Comparison of ENCODE assay signal across 1 cellular context in genomic region chr19:17248011-17248776, GRCh38.
TF ChIP-seq lines count a peak whose summit lies in the region.

No MANE protein-coding gene starts in this region.

TF ChIP-seq in H1, 55 proteins besides CTCF, POLR2A, EP300 and RAD21:
- peak; percentile 74; the same call in 1 of the 2 replicates for TF ChIP-seq POLR2AphosphoS5 (IDR thresholded peaks at IDR 0.05; ENCODE audit: low read depth, low read length)
- TF ChIP-seq CTBP2 (IDR thresholded peaks at IDR 0.05; ENCODE audit: borderline replicate concordance, insufficient read depth, insufficient read length, low read length): no peak
- TF ChIP-seq RXRA (IDR thresholded peaks at IDR 0.05; ENCODE audit: insufficient read depth, low read depth, low read length): 0 out of 2 replicates have a peak, but pooled peaks have one; percentile 38
- no peak for TF ChIP-seq E2F6 (IDR thresholded peaks at IDR 0.05)
- TF ChIP-seq NANOG (IDR thresholded peaks at IDR 0.05; ENCODE audit: insufficient read depth, low read depth, low read length, poor library complexity, severe bottlenecking): no peak
- peak; percentile 71 to 78; a peak in 2 of 4 replicates for TF ChIP-seq SIN3A (conservative IDR thresholded peaks at IDR 0.05 in 1 of 2, IDR thresholded peaks at IDR 0.05 in 1 of 2; ENCODE audit: low read depth in 1 of 2, low read length in 2 of 2)
- TF ChIP-seq TAF1 (IDR thresholded peaks at IDR 0.05; ENCODE audit: low read depth, low read length): peak; percentile 58; the same call in 1 of the 2 replicates
- TF ChIP-seq RBBP5 (IDR thresholded peaks at IDR 0.05; ENCODE audit: borderline replicate concordance, low read depth, low read length): 0 out of 2 replicates have a peak, but pooled peaks have one; percentile 43
- TF ChIP-seq, protein P1, sequence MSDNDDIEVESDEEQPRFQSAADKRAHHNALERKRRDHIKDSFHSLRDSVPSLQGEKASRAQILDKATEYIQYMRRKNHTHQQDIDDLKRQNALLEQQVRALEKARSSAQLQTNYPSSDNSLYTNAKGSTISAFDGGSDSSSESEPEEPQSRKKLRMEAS (IDR thresholded peaks at IDR 0.05): no peak
- peak; percentile 27; the same call in 1 of the 2 replicates for TF ChIP-seq TBP (IDR thresholded peaks at IDR 0.05; ENCODE audit: low read depth, low read length)
- no peak for TF ChIP-seq GTF2F1 (IDR thresholded peaks at IDR 0.05; ENCODE audit: borderline replicate concordance, low read depth, low read length)
- peak; percentile 87 for TF ChIP-seq TCF12 (IDR thresholded peaks at IDR 0.05; ENCODE audit: low read depth, low read length)
- peak; percentile 74 for TF ChIP-seq CREB1 (IDR thresholded peaks at IDR 0.05)
